In the genomic region with DNA sequence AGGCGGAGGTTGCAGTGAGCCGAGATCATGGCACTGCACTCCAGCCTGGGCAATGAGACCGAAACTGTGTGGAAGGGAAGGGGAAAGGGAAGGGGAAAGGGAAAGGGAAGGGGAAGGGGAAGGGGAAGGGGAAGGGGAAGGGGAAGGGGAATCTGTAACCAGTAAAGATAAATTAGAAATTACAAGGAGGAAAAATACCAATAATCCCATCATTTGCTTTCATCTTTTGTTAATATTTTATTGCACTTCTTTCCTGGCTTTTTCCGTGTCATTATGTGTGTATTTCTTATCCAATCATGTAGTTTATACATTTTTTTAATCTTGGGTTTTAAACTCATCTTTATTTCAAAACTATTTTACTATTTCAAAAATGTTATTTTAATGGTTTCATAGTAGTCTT, we compare ENCODE assay signal across 24 cellular contexts. TPM values are rescaled to one million over a fixed set of nuclear protein-coding genes. Genes with fewer than 3 reads are reported as not detected.
DNase-seq lines count a peak whose midpoint lies in the region; ATAC-seq, FAIRE-seq and TF ChIP-seq lines count a peak whose summit lies in the region.
"Had no signal": no experiment of that assay in that cellular context is flagged by ENCODE, and none has a peak within 500 bp of the region (broad histone marks: within the 10 kb centered on the region; RNA-seq: fewer than 3 reads in every experiment).

No MANE protein-coding gene starts in this region.

- ATAC-seq in HepG2 (no peak), right lobe of liver (no peak)
- ATAC-seq in stimulated activated naive B cell treated with anti-CD40 and anti-IgM and Interleukin-4, amounts not matched to agents 10 μg/mL and 1 μg/mL and 100 μg/mL, for 72 hours (replicated peaks): no peak
- ATAC-seq: A549; CD8-positive, alpha-beta T cell; GM12878 had no signal

- POLR2A ChIA-PET in HepG2 (lab: Yijun Ruan, JAX): no interaction called here

- no peak overlapping the region for H3K4me2 ChIP-seq in HepG2 (ENCODE audit: low read depth, low read length)
- H3K4me2 ChIP-seq: A549; BLaER1 treated with 17β-estradiol and CSF1 and Interleukin-3, amounts not matched to agents 10 nM and 100 nM had no signal

- in situ Hi-C loops in HepG2 (cut with HindIII; ENCODE audit: extremely low pct_ligation_motif_present, low pct_unique_long_range_greater_than_20kb): loop anchor here (25.0 kb wide), 1 partner anchor 1142 kb away; no protein-coding TSS in a partner anchor

- TF ChIP-seq RAD21 in HepG2 (CRISPR knock-in tag; IDR thresholded peaks at IDR 0.05): no peak

- TF ChIP-seq EP300 in HepG2 (IDR thresholded peaks at IDR 0.05; ENCODE audit: low read depth in 2 of 2, low read length in 2 of 2): no peak
- TF ChIP-seq EP300 in HepG2 (CRISPR knock-in tag; IDR thresholded peaks at IDR 0.05; ENCODE audit: borderline replicate concordance): no peak

- no TSS peak for BruUV-seq in HepG2 (replicated peaks; lab: Mats Ljungman, UMichigan)

- intact Hi-C loops in HepG2 (cut with micrococcal nuclease; ENCODE audit: unreplicated experiment): no loop called here
- intact Hi-C loops in right lobe of liver (cut with DNase I): no loop called here

- no peaks in the 10 kb centered on the region for H4K20me1 ChIP-seq in HepG2 (ENCODE audit: insufficient read depth, low read length)
- H4K20me1 ChIP-seq: BLaER1 treated with 17β-estradiol and CSF1 and Interleukin-3, amounts not matched to agents 10 nM and 100 nM had no signal

- no peak for TF ChIP-seq POLR2A in HepG2 (IDR thresholded peaks at IDR 0.05; ENCODE audit: insufficient read depth in 1 of 2, low read depth in 2 of 2, low read length in 2 of 2)
- TF ChIP-seq POLR2A in right lobe of liver (IDR thresholded peaks at IDR 0.05): no peak

- no peaks in the 10 kb centered on the region for H3K79me2 ChIP-seq in HepG2 (ENCODE audit: insufficient read depth, low read length)

- 44% methylated on average over 4 of the region's 4 CpGs for WGBS in HepG2 (ENCODE audit: low lambda C conversion rate)
- WGBS in right lobe of liver (ENCODE audit: insufficient coverage, low coverage, low lambda C conversion rate, missing lambda C conversion rate): 79% methylated on average over 4 of the region's 4 CpGs

- FAIRE-seq in HepG2 (lab: Jason Lieb, UNC) (no peak), colon (lab: Jason Lieb, UNC) (peak; percentile 43), frontal cortex (lab: Jason Lieb, UNC) (peak; percentile 76)
- FAIRE-seq: A549, D721Med, GM12878, GM12892, GM18507 had no signal

- no peak for TF ChIP-seq CTCF in HepG2 (CRISPR knock-in tag; IDR thresholded peaks at IDR 0.05)
- no peak for TF ChIP-seq CTCF in right lobe of liver (IDR thresholded peaks at IDR 0.05)
- TF ChIP-seq CTCF in right atrium auricular region (IDR thresholded peaks at IDR 0.05): no peak

- no peak overlapping the region for H3K9ac ChIP-seq in HepG2 (ENCODE audit: insufficient read depth, low read depth, low read length)
- H3K9ac ChIP-seq: BLaER1 treated with 17β-estradiol and CSF1 and Interleukin-3, amounts not matched to agents 10 nM and 100 nM had no signal

- H3K4me1 ChIP-seq in HepG2 (ENCODE audit: insufficient read depth, low read length): no peaks in the 10 kb centered on the region
- no peaks in the 10 kb centered on the region for H3K4me1 ChIP-seq in right lobe of liver
- H3K4me1 ChIP-seq in right atrium auricular region: no peaks in the 10 kb centered on the region
- H3K4me1 ChIP-seq: A549; BLaER1 treated with 17β-estradiol and CSF1 and Interleukin-3, amounts not matched to agents 10 nM and 100 nM; Caco-2 had no signal

- H3K4me3 Mint-ChIP-seq in stimulated activated naive B cell treated with anti-CD40 and anti-IgM and Interleukin-4, amounts not matched to agents 10 μg/mL and 1 μg/mL and 100 μg/mL, for 72 hours: no peak overlapping the region
- H3K4me3 Mint-ChIP-seq: B cell; CD4-positive, alpha-beta T cell; CD8-positive, alpha-beta T cell had no signal

- H3K9me3 Mint-ChIP-seq in stimulated activated naive B cell treated with anti-CD40 and anti-IgM and Interleukin-4, amounts not matched to agents 10 μg/mL and 1 μg/mL and 100 μg/mL, for 72 hours: no peaks in the 10 kb centered on the region
- H3K9me3 Mint-ChIP-seq: CD4-positive, alpha-beta T cell; CD8-positive, alpha-beta T cell had no signal

- H3K4me1 Mint-ChIP-seq in stimulated activated naive B cell treated with anti-CD40 and anti-IgM and Interleukin-4, amounts not matched to agents 10 μg/mL and 1 μg/mL and 100 μg/mL, for 72 hours: no peaks in the 10 kb centered on the region
- H3K4me1 Mint-ChIP-seq: B cell had no signal

- no peak overlapping the region for H2AFZ ChIP-seq in HepG2 (ENCODE audit: low read length)

- no peaks in the 10 kb centered on the region for H3K9me3 ChIP-seq in HepG2 (ENCODE audit: low read length)
- H3K9me3 ChIP-seq in right lobe of liver: no peaks in the 10 kb centered on the region
- H3K9me3 ChIP-seq in right atrium auricular region: no peaks in the 10 kb centered on the region
- H3K9me3 ChIP-seq: A549, Caco-2 had no signal

- peak overlapping the region; percentile 75 for H3K27ac Mint-ChIP-seq in stimulated activated naive B cell treated with anti-CD40 and anti-IgM and Interleukin-4, amounts not matched to agents 10 μg/mL and 1 μg/mL and 100 μg/mL, for 72 hours
- H3K27ac Mint-ChIP-seq: B cell; CD4-positive, alpha-beta T cell; CD8-positive, alpha-beta T cell had no signal

- no peak for DNase-seq in HepG2 (ENCODE audit: low spot score)
- no peak for DNase-seq in right lobe of liver
- no peak for DNase-seq in frontal cortex (ENCODE audit: low spot score in 2 of 2)
- DNase-seq in stimulated activated naive B cell treated with anti-CD40 and anti-IgM and Interleukin-4, amounts not matched to agents 10 μg/mL and 1 μg/mL and 100 μg/mL, for 72 hours: no peak
- DNase-seq in iPS-NIHi11 (ENCODE audit: low spot score): no peak
- no peak for DNase-seq in NCI-H1105 (lab: John Stamatoyannopoulos, UW)
- no peak for DNase-seq in right atrium auricular region (ENCODE audit: low spot score)
- DNase-seq: AML-193; Caco-2; Calu3; CD4-positive, alpha-beta T cell; CD8-positive, alpha-beta T cell; DMS79 treated with DMSO at 0.1 percent for 48 hours; GDM1 had no signal

- H3K36me3 ChIP-seq in HepG2 (replicated peaks in 1 of 2; ENCODE audit: control insufficient read depth in 1 of 2, insufficient read depth in 2 of 2, low read length in 2 of 2): no peaks in the 10 kb centered on the region
- H3K36me3 ChIP-seq in right lobe of liver: no peaks in the 10 kb centered on the region
- no peaks in the 10 kb centered on the region for H3K36me3 ChIP-seq in right atrium auricular region
- H3K36me3 ChIP-seq: BLaER1 treated with 17β-estradiol and CSF1 and Interleukin-3, amounts not matched to agents 10 nM and 100 nM had no signal

- no peaks in the 10 kb centered on the region; a peak in 1 of 5 replicates for H3K27me3 ChIP-seq in HepG2 (ENCODE audit: control insufficient read depth in 1 of 2, insufficient read depth in 2 of 2, low read length in 2 of 2)
- H3K27me3 ChIP-seq in right lobe of liver: no peaks in the 10 kb centered on the region
- no peaks in the 10 kb centered on the region for H3K27me3 ChIP-seq in right atrium auricular region
- H3K27me3 ChIP-seq: BLaER1 treated with 17β-estradiol and CSF1 and Interleukin-3, amounts not matched to agents 10 nM and 100 nM had no signal

- H3K36me3 Mint-ChIP-seq in stimulated activated naive B cell treated with anti-CD40 and anti-IgM and Interleukin-4, amounts not matched to agents 10 μg/mL and 1 μg/mL and 100 μg/mL, for 72 hours: no peaks in the 10 kb centered on the region
- H3K36me3 Mint-ChIP-seq: CD8-positive, alpha-beta T cell had no signal

- no peaks in the 10 kb centered on the region for H3K27me3 Mint-ChIP-seq in stimulated activated naive B cell treated with anti-CD40 and anti-IgM and Interleukin-4, amounts not matched to agents 10 μg/mL and 1 μg/mL and 100 μg/mL, for 72 hours
- H3K27me3 Mint-ChIP-seq: B cell; CD4-positive, alpha-beta T cell had no signal

- CTCF ChIA-PET in HepG2 (lab: Yijun Ruan, JAX; ENCODE audit: low intra/inter-chr PET ratio, low total read pairs): no interaction called here

- H3K4me3 ChIP-seq in HepG2 (replicated peaks in 1 of 3; ENCODE audit: insufficient read depth in 1 of 3, low read depth in 2 of 3, low read length in 3 of 3): no peak overlapping the region
- H3K4me3 ChIP-seq in right lobe of liver: no peak overlapping the region
- no peak overlapping the region for H3K4me3 ChIP-seq in right atrium auricular region
- H3K4me3 ChIP-seq: A549; BLaER1 treated with 17β-estradiol and CSF1 and Interleukin-3, amounts not matched to agents 10 nM and 100 nM; GM12878 had no signal

- H3K27ac ChIP-seq in HepG2 (ENCODE audit: extremely low read length, insufficient read depth, low read length) (no peak overlapping the region), right lobe of liver (no peak overlapping the region), right atrium auricular region (no peak overlapping the region)
- H3K27ac ChIP-seq: 22Rv1; A549; BLaER1 treated with 17β-estradiol and CSF1 and Interleukin-3, amounts not matched to agents 10 nM and 100 nM; C4-2B had no signal

RNA-seq across cellular contexts. Expression of a gene that starts 29.6 kb away (rescaled TPM):
- total RNA-seq in HepG2 (2016; rRNA removed; fragmentation: Illumina TruSeq; extraction: Trizol) (67.4 and 67.6 TPM in 2 replicates), right lobe of liver (10 to 100 TPM; 23.5 to 71.2 (median 28.8) TPM), frontal cortex (177 TPM), right atrium auricular region (100 to 1,000 TPM in 1 of 2 donors, 10 to 100 TPM in 1; 69.8 to 110 TPM)
- 8.9 and 9.6 TPM in 2 replicates for total RNA-seq in HepG2 (2016; cell fraction: cytosol; rRNA removed; fragmentation: Illumina TruSeq; extraction: Trizol; ENCODE audit: low read depth)
- 64.4 and 65.1 TPM in 2 replicates for total RNA-seq in HepG2 (2016; cell fraction: insoluble cytoplasmic fraction; rRNA removed; fragmentation: Illumina TruSeq; extraction: Trizol)
- 19.2 and 26.3 TPM in 2 replicates for total RNA-seq in HepG2 (2016; cell fraction: membrane; rRNA removed; fragmentation: Illumina TruSeq; extraction: Trizol)
- total RNA-seq in HepG2 (2016; cell fraction: nucleus; rRNA removed; fragmentation: Illumina TruSeq; extraction: Trizol): 46.8 and 55.1 TPM in 2 replicates
- polyA plus RNA-seq in HepG2 (2011; rRNA removed): 30.7 and 36.4 TPM in 2 replicates
- polyA plus RNA-seq in HepG2 (2011; cell fraction: cytosol; rRNA removed): 33.6 and 35.6 TPM in 2 replicates
- 26.6 and 27.3 TPM in 2 replicates for polyA plus RNA-seq in HepG2 (2011; cell fraction: nucleus; rRNA removed)
- 25.1 and 37.3 TPM in 2 replicates for polyA plus RNA-seq in HepG2 (2012)
- 7.5 and 8.8 TPM in 2 replicates for polyA plus RNA-seq in HepG2 (2016; cell fraction: cytosol; fragmentation: Illumina TruSeq; extraction: Trizol; ENCODE audit: low read depth)
- polyA plus RNA-seq in HepG2 (2016; cell fraction: insoluble cytoplasmic fraction; fragmentation: Illumina TruSeq; extraction: Trizol; ENCODE audit: low read depth): 57.2 and 59.4 TPM in 2 replicates
- 11.9 and 18.5 TPM in 2 replicates for polyA plus RNA-seq in HepG2 (2016; cell fraction: membrane; fragmentation: Illumina TruSeq; extraction: Trizol; ENCODE audit: low read depth)
- polyA plus RNA-seq in HepG2 (2016; cell fraction: nucleus; fragmentation: Illumina TruSeq; extraction: Trizol; ENCODE audit: insufficient read depth, low read depth): 41.8 and 42.7 TPM in 2 replicates
- 94.1 and 200 TPM in 2 replicates for polyA minus RNA-seq in HepG2 (2011; rRNA and poly(A)+ RNA removed; ENCODE audit: low replicate concordance)
- 54.7 and 57.5 TPM in 2 replicates for polyA minus RNA-seq in HepG2 (2011; cell fraction: cytosol; rRNA and poly(A)+ RNA removed)
- polyA minus RNA-seq in HepG2 (2011; cell fraction: nucleus; rRNA and poly(A)+ RNA removed): 99.8 and 101 TPM in 2 replicates
